In genomic region chr1:205714190-205714905, GRCh38 we compare ENCODE assay signal across 9 cellular contexts. TPM values are rescaled to one million over a fixed set of nuclear protein-coding genes. Genes with fewer than 3 reads are reported as not detected.
DNase-seq lines count a peak whose midpoint lies in the region; ATAC-seq and TF ChIP-seq lines count a peak whose summit lies in the region.
"Had no signal": no experiment of that assay in that cellular context is flagged by ENCODE, and none has a peak within 500 bp of the region (broad histone marks: within the 10 kb centered on the region; RNA-seq: fewer than 3 reads in every experiment).

No MANE protein-coding gene starts in this region.

- H3K4me3 ChIP-seq in SK-N-MC = no peak overlapping the region

- H3K9me3 ChIP-seq in SK-N-MC (ENCODE audit: low read depth, low read length) = no peaks in the 10 kb centered on the region

- H3K36me3 ChIP-seq in SK-N-MC (ENCODE audit: insufficient read depth, low read length) = peaks cover 85% of the 10 kb centered on the region

- POLR2A ChIA-PET in HEK293T (lab: Yijun Ruan, JAX) = no interaction called here

- DNase-seq in NOMO-1 (lab: John Stamatoyannopoulos, UW; ENCODE audit: unreplicated experiment in 2 of 2) = peak; percentile 35 to 49
- no peak for DNase-seq in NOMO-1 treated with dmso at 0.1 percent for 144 hours (lab: John Stamatoyannopoulos, UW; ENCODE audit: unreplicated experiment)
- no peak for DNase-seq in SK-N-MC (ENCODE audit: low read depth, low spot score)
- peak; percentile 23 to 45 for DNase-seq in foreskin keratinocyte
- peak; percentile 21 for DNase-seq in stromal cell of bone marrow (ENCODE audit: low read depth)
- DNase-seq in HEK293T (ENCODE audit: extremely low spot score) = no peak
- DNase-seq: H7 had no signal

- ATAC-seq in foreskin keratinocyte = no peak
- no peak for ATAC-seq in HG03442 (IDR thresholded peaks at IDR 0.05; ENCODE audit: unreplicated experiment)
- no peak for ATAC-seq in HG02970 (IDR thresholded peaks at IDR 0.05; ENCODE audit: low FRiP score, unreplicated experiment)

- H3K9ac ChIP-seq in SK-N-MC (ENCODE audit: insufficient read length) = no peak overlapping the region

- no peak for TF ChIP-seq CTCF in foreskin keratinocyte (conservative IDR thresholded peaks at IDR 0.05)

- no peaks in the 10 kb centered on the region for H3K27me3 ChIP-seq in foreskin keratinocyte

- CTCF ChIA-PET in HEK293T (lab: Yijun Ruan, JAX) = interaction anchor here (0.7 to 3.3 kb wide), 2 partner anchors 19 to 55 kb away, joined by 8 to 17 read pairs; no protein-coding TSS in a partner anchor

- H3K27ac ChIP-seq in SK-N-MC = peak overlapping the region; percentile 73
- no peak overlapping the region for H3K27ac ChIP-seq in foreskin keratinocyte

- no peaks in the 10 kb centered on the region for H3K4me1 ChIP-seq in foreskin keratinocyte

TF ChIP-seq in HEK293T, 16 proteins besides CTCF, POLR2A, EP300 and RAD21:
- TF ChIP-seq CTBP1 (IDR thresholded peaks at IDR 0.05; ENCODE audit: borderline replicate concordance) = no peak
- no peak for TF ChIP-seq SP1 (IDR thresholded peaks at IDR 0.05)
- TF ChIP-seq ELF4 (IDR thresholded peaks at IDR 0.05) = no peak
- TF ChIP-seq ZNF384 (IDR thresholded peaks at IDR 0.05) = no peak

RNA-seq across cellular contexts. Expression of gene SLC45A3, which starts 34.0 kb away (rescaled TPM):
- total RNA-seq in foreskin keratinocyte = 5.1 TPM in 2 replicates
- polyA plus RNA-seq in foreskin keratinocyte = 3.9 and 4.4 TPM in 2 replicates

RNA-seq across cellular contexts. Expression of gene NUCKS1, which starts 35.6 kb away (rescaled TPM):
- 143 and 159 TPM in 2 replicates for total RNA-seq in foreskin keratinocyte
- polyA plus RNA-seq in foreskin keratinocyte = 89.3 and 113 TPM in 2 replicates

Comparison
In these comparisons a context has a peak if more than half of its experiments do, and no peak if none do; other contexts are left out.
1. DNase-seq: peak in NOMO-1 (2 of 2), foreskin keratinocyte (2 of 2) and stromal cell of bone marrow (single experiment); none in NOMO-1 treated with dmso at 0.1 percent for 144 hours (single experiment), SK-N-MC (single experiment) and HEK293T (single experiment).